Comparison of ENCODE assay signal across 9 cellular contexts in the genomic region with DNA sequence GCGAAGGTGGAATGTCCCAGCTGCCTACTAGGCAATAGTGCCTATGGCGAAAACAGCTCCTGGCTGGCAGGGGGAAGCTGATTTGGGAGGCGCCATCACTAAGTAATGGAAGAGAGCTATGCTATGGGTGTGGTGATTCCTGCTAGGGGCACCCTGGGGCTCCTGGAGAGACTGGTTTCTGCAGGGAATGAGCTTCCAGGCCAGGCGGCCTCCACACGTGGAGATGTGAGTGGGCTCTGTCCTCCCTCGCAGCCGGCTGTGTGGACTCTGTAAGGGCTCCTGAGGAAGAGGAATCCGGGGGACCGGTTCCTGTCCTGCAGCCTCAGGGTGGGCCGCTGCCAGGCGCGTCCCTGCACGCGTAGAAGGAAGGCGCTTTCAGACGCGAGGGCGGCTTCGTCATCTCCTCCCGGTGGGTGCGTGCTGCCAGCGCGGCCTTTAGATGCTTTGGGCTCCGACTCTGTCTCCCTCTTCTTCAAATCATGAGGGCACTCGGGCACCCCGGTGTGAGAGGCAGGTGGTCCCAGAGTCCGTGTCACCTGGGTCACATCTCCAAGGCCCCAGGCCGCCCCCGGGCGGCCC. TPM values are rescaled to one million over a fixed set of nuclear protein-coding genes. Genes with fewer than 3 reads are reported as not detected.
DNase-seq lines count a peak whose midpoint lies in the region; ATAC-seq, FAIRE-seq and TF ChIP-seq lines count a peak whose summit lies in the region.
"Had no signal": no experiment of that assay in that cellular context is flagged by ENCODE, and none has a peak within 500 bp of the region (broad histone marks: within the 10 kb centered on the region; RNA-seq: fewer than 3 reads in every experiment).

No MANE protein-coding gene starts in this region.

- no peak overlapping the region for H2BK120ac ChIP-seq in H1 (replicated peaks; ENCODE audit: low read depth, low read length)

- no peak overlapping the region for H3K18ac ChIP-seq in H1 (ENCODE audit: extremely low read depth, low read length)

- H3K27me3 ChIP-seq in H1 (replicated peaks in 1 of 4; ENCODE audit: control insufficient read depth in 3 of 4, extremely low read depth in 1 of 4, insufficient read depth in 3 of 4, low read length in 3 of 4), result peaks cover 0 to 13% (median 10%) of the 10 kb centered on the region in 4 experiments; a peak in 6 of 7 replicates
- peaks cover 0 to 3% of the 10 kb centered on the region in 2 donors for H3K27me3 ChIP-seq in naive thymus-derived CD4-positive, alpha-beta T cell (ENCODE audit: control insufficient read depth in 2 of 2, insufficient read depth in 2 of 2, low read length in 2 of 2)
- no peaks in the 10 kb centered on the region for H3K27me3 ChIP-seq in upper lobe of right lung

- H3K4me3 ChIP-seq in H1 (ENCODE audit: extremely low read depth in 1 of 4, insufficient read depth in 2 of 4, low read depth in 3 of 4, low read length in 4 of 4) (peak overlapping the region; percentile 33 to 72 (median 65)), upper lobe of right lung (peak overlapping the region; percentile 54)
- peak overlapping the region; percentile 52 for H3K4me3 ChIP-seq in naive thymus-derived CD4-positive, alpha-beta T cell (ENCODE audit: low read length)

- no peak overlapping the region for H3K27ac Mint-ChIP-seq in T-helper 17 cell
- no peak overlapping the region for H3K27ac Mint-ChIP-seq in naive thymus-derived CD4-positive, alpha-beta T cell

- no peak overlapping the region for H4K5ac ChIP-seq in H1 (ENCODE audit: insufficient read length, low read depth, low read length)

- no peak overlapping the region for H2BK20ac ChIP-seq in H1 (ENCODE audit: low read length)

- 24% methylated on average over 23 of the region's 30 CpGs; no CpG with 5 or more reads in 1 of the 2 experiments for WGBS in H1 (ENCODE audit: extremely low coverage in 1 of 2, insufficient coverage in 1 of 2, insufficient read length in 1 of 2, insufficient replicate concordance in 2 of 2, low coverage in 1 of 2, low lambda C conversion rate in 2 of 2, missing lambda C conversion rate in 1 of 2), 2 experiments

- no peaks in the 10 kb centered on the region for H3K4me1 ChIP-seq in H1 (replicated peaks in 1 of 4; ENCODE audit: control insufficient read depth in 3 of 4, insufficient read depth in 4 of 4, low read length in 3 of 4)
- no peaks in the 10 kb centered on the region for H3K4me1 ChIP-seq in naive thymus-derived CD4-positive, alpha-beta T cell (ENCODE audit: control insufficient read depth in 2 of 2, insufficient read depth in 2 of 2, low read length in 2 of 2)
- peaks cover 5% of the 10 kb centered on the region for H3K4me1 ChIP-seq in upper lobe of right lung

- H2BK12ac ChIP-seq in H1 (ENCODE audit: low read depth, low read length), result no peak overlapping the region

- H3K79me2 ChIP-seq in H1 (ENCODE audit: control insufficient read depth in 1 of 2, insufficient read depth in 2 of 2, low read length in 2 of 2), result no peaks in the 10 kb centered on the region

- no peaks in the 10 kb centered on the region for H3K36me3 ChIP-seq in H1 (ENCODE audit: control insufficient read depth in 2 of 4, insufficient read depth in 4 of 4, low read length in 3 of 4)
- H3K36me3 ChIP-seq in naive thymus-derived CD4-positive, alpha-beta T cell (ENCODE audit: control insufficient read depth in 2 of 3, insufficient read depth in 3 of 3, low read length in 3 of 3), result no peaks in the 10 kb centered on the region
- H3K36me3 ChIP-seq in upper lobe of right lung, result no peaks in the 10 kb centered on the region

- DNase-seq in T-helper 17 cell (no peak), H1 (ENCODE audit: low read depth in 1 of 2, low spot score in 2 of 2) (peak in 1 of 2 experiments; percentile 74), upper lobe of right lung (no peak), midbrain (lab: John Stamatoyannopoulos, UW) (no peak), DMS79 treated with DMSO at 0.1 percent for 48 hours (lab: John Stamatoyannopoulos, UW) (no peak)
- DNase-seq in naive thymus-derived CD4-positive, alpha-beta T cell, result peak in 2 of 9 donors; percentile 13 to 31

- TF ChIP-seq POLR2A in H1 (IDR thresholded peaks at IDR 0.05; ENCODE audit: control extremely low read depth in 1 of 2, low read depth in 2 of 2, low read length in 2 of 2), result no peak

- H3K9me3 ChIP-seq in T-helper 17 cell (ENCODE audit: control insufficient read depth, low read length, poor library complexity, severe bottlenecking), result no peaks in the 10 kb centered on the region
- H3K9me3 ChIP-seq in H1 (ENCODE audit: insufficient read depth in 2 of 2, low read depth in 1 of 2, low read length in 1 of 2), result no peaks in the 10 kb centered on the region
- no peaks in the 10 kb centered on the region for H3K9me3 ChIP-seq in naive thymus-derived CD4-positive, alpha-beta T cell (ENCODE audit: control insufficient read depth in 2 of 3, low read length in 3 of 3)
- no peaks in the 10 kb centered on the region for H3K9me3 ChIP-seq in upper lobe of right lung

- peaks cover 6% of the 10 kb centered on the region for H3K4me1 Mint-ChIP-seq in T-helper 17 cell
- H3K4me1 Mint-ChIP-seq in naive thymus-derived CD4-positive, alpha-beta T cell, result peaks cover 0 to 19% (median 0%) of the 10 kb centered on the region in 7 donors

- no peak overlapping the region for H3K27ac ChIP-seq in H1 (ENCODE audit: low read depth, low read length)
- H3K27ac ChIP-seq in naive thymus-derived CD4-positive, alpha-beta T cell (ENCODE audit: low read depth, low read length), result no peak overlapping the region
- H3K27ac ChIP-seq in upper lobe of right lung, result no peak overlapping the region

- no peaks in the 10 kb centered on the region for H3K9me3 Mint-ChIP-seq in naive thymus-derived CD4-positive, alpha-beta T cell

- H2AK5ac ChIP-seq in H1 (ENCODE audit: low read depth, low read length), result no peak overlapping the region

- peaks cover 3% of the 10 kb centered on the region; the same call in 1 of the 2 replicates for H3K23me2 ChIP-seq in H1 (ENCODE audit: low read depth, low read length)

- POLR2A ChIA-PET in H1 (lab: Charles Lee; ENCODE audit: partially characterized antibody), result interaction anchor here (0.6 kb wide), 1 partner anchor 149 kb away, joined by 3 read pairs; no protein-coding TSS in a partner anchor
- POLR2A ChIA-PET in naive thymus-derived CD4-positive, alpha-beta T cell (lab: Charles Lee), result no interaction called here

- H3K56ac ChIP-seq in H1 (replicated peaks; ENCODE audit: insufficient read length, low read depth, low read length), result no peak overlapping the region

- H3K14ac ChIP-seq in H1 (ENCODE audit: insufficient read length), result no peak overlapping the region

- no peak overlapping the region for H3K4ac ChIP-seq in H1 (replicated peaks; ENCODE audit: insufficient read length, low read depth, low read length)

- 0 out of 2 replicates have a peak overlapping the region, but pooled peaks have one; percentile 21 for H2BK15ac ChIP-seq in H1 (ENCODE audit: low read length)

- H2BK5ac ChIP-seq in H1 (ENCODE audit: low read depth, low read length), result no peak overlapping the region

- H3K27me3 Mint-ChIP-seq in T-helper 17 cell, result peaks cover 32% of the 10 kb centered on the region
- peaks cover 10 to 21% (median 14%) of the 10 kb centered on the region in 5 donors for H3K27me3 Mint-ChIP-seq in naive thymus-derived CD4-positive, alpha-beta T cell

- H3K79me1 ChIP-seq in H1 (ENCODE audit: low read depth, low read length), result no peaks in the 10 kb centered on the region

- no peak overlapping the region; a peak in 2 of 7 replicates for H3K9ac ChIP-seq in H1 (replicated peaks in 1 of 4; ENCODE audit: extremely low read depth in 1 of 4, low read depth in 3 of 4, low read length in 3 of 4)

- intact Hi-C loops in naive thymus-derived CD4-positive, alpha-beta T cell (cut with micrococcal nuclease), result loop anchor here (2.0 to 5.0 kb wide), 3 partner anchors 56 to 1477 kb away; partner anchors contain the start of genes IMPA2 (in 2 of the 2) and CHMP1B (in 1 of the 2)
- intact Hi-C loops in upper lobe of right lung (cut with DNase I), result no loop called here

- TF ChIP-seq RAD21 in H1 (IDR thresholded peaks at IDR 0.05 in 1 of 2, conservative IDR thresholded peaks at IDR 0.05 in 1 of 2; ENCODE audit: low read depth in 2 of 2, low read length in 2 of 2), result no peak

- H2AFZ ChIP-seq in H1 (ENCODE audit: low read length), result peak overlapping the region; percentile 64; the same call in 1 of the 2 replicates

- H4K8ac ChIP-seq in H1 (ENCODE audit: extremely low read depth, insufficient read depth, low read length), result peak overlapping the region; percentile 45; the same call in 1 of the 2 replicates

- H3K23ac ChIP-seq in H1 (ENCODE audit: insufficient read length), result no peak overlapping the region

- no peaks in the 10 kb centered on the region for H4K20me1 ChIP-seq in H1 (replicated peaks in 1 of 2; ENCODE audit: control insufficient read depth in 1 of 2, insufficient read depth in 2 of 2, low read length in 2 of 2)

- peak overlapping the region; percentile 12 to 92 for H3K4me2 ChIP-seq in H1 (ENCODE audit: insufficient read depth in 1 of 2, low read depth in 2 of 2, low read length in 2 of 2)

- no peak overlapping the region for H4K91ac ChIP-seq in H1 (replicated peaks; ENCODE audit: insufficient read length, low read length)

- H3K4me3 Mint-ChIP-seq in T-helper 17 cell, result peak overlapping the region; percentile 78
- H3K4me3 Mint-ChIP-seq in naive thymus-derived CD4-positive, alpha-beta T cell, result peak overlapping the region; percentile 13 to 76 (median 59)

- TF ChIP-seq EP300 in H1 (IDR thresholded peaks at IDR 0.05; ENCODE audit: borderline replicate concordance in 1 of 2, low read depth in 2 of 2, low read length in 2 of 2), result no peak

- TF ChIP-seq CTCF in H1 (IDR thresholded peaks at IDR 0.05; ENCODE audit: control extremely low read depth in 1 of 3, insufficient read depth in 1 of 3, low read depth in 1 of 3, low read length in 3 of 3), result no peak
- no peak for TF ChIP-seq CTCF in upper lobe of right lung (IDR thresholded peaks at IDR 0.05)

- no peaks in the 10 kb centered on the region for H3K36me3 Mint-ChIP-seq in T-helper 17 cell (ENCODE audit: low read depth)
- peaks cover 0 to 2% (median 0%) of the 10 kb centered on the region in 5 donors for H3K36me3 Mint-ChIP-seq in naive thymus-derived CD4-positive, alpha-beta T cell

- CTCF ChIA-PET in H1 (lab: Charles Lee; ENCODE audit: partially characterized antibody), result interaction anchor here (0.6 to 6.2 kb wide), 32 partner anchors 8 to 619 kb away, joined by 3 to 34 read pairs (median 5); no protein-coding TSS in a partner anchor
- CTCF ChIA-PET in naive thymus-derived CD4-positive, alpha-beta T cell (lab: Charles Lee), result interaction anchor here (0.9 to 9.6 kb wide), 6 partner anchors 12 to 383 kb away, joined by 3 to 47 read pairs (median 4); no protein-coding TSS in a partner anchor

- peak; percentile 4 for ATAC-seq in GM21576 (IDR thresholded peaks at IDR 0.05; ENCODE audit: unreplicated experiment)
- ATAC-seq in T-helper 17 cell, result peak; percentile 22
- ATAC-seq in naive thymus-derived CD4-positive, alpha-beta T cell, result peak; percentile 15
- peak; percentile 1 for ATAC-seq in upper lobe of right lung
- ATAC-seq in HG03520 (IDR thresholded peaks at IDR 0.05; ENCODE audit: unreplicated experiment), result no peak

- no peak for FAIRE-seq in H1 (lab: Jason Lieb, UNC)

RNA-seq across cellular contexts. Expression of gene ANKRD62, which starts 55.5 kb away (rescaled TPM):
- total RNA-seq in T-helper 17 cell, result not detected
- total RNA-seq in H1 (2021; fragmentation: NEBNext Ultra II Directional; extraction: Animal tissue kit (Norgen Biotek cat#: 25700)), result not detected in 2 replicates
- polyA plus RNA-seq in H1 (2011; rRNA removed), result not detected in 2 replicates
- not detected for polyA plus RNA-seq in H1 (2011; cell fraction: cytosol; rRNA removed)
- not detected for polyA plus RNA-seq in H1 (2011; cell fraction: nucleus; rRNA removed)
- not detected in 4 replicates for polyA plus RNA-seq in H1 (2012, experiment 1 of 2)
- polyA plus RNA-seq in H1 (2012, experiment 2 of 2), result not detected
- not detected for polyA plus RNA-seq in H1 (2013, experiment 1 of 2)
- polyA plus RNA-seq in H1 (2013, experiment 2 of 2), result 0.04 TPM
- polyA minus RNA-seq in H1 (2011; rRNA and poly(A)+ RNA removed), result not detected in 2 replicates
- not detected for polyA minus RNA-seq in H1 (2011; cell fraction: cytosol; rRNA and poly(A)+ RNA removed)
- not detected for polyA minus RNA-seq in H1 (2011; cell fraction: nucleus; rRNA and poly(A)+ RNA removed)
- total RNA-seq in naive thymus-derived CD4-positive, alpha-beta T cell, result not detected
- polyA plus RNA-seq in naive thymus-derived CD4-positive, alpha-beta T cell, result not detected
- 0.12 TPM for total RNA-seq in upper lobe of right lung
- total RNA-seq: RPMI7951 had no signal

RNA-seq across cellular contexts. Expression of gene IMPA2, which starts 56.9 kb away (rescaled TPM):
- total RNA-seq in T-helper 17 cell (1 to 10 TPM; 4.3 to 5.8 TPM), upper lobe of right lung (54.6 TPM)
- 135 and 140 TPM in 2 replicates for total RNA-seq in H1 (2021; fragmentation: NEBNext Ultra II Directional; extraction: Animal tissue kit (Norgen Biotek cat#: 25700))
- polyA plus RNA-seq in H1 (2011; rRNA removed), result 102 and 146 TPM in 2 replicates
- 83.6 TPM for polyA plus RNA-seq in H1 (2011; cell fraction: cytosol; rRNA removed)
- polyA plus RNA-seq in H1 (2011; cell fraction: nucleus; rRNA removed), result 162 TPM
- 132 to 157 TPM (median 152 TPM) in 4 replicates for polyA plus RNA-seq in H1 (2012, experiment 1 of 2)
- 207 TPM for polyA plus RNA-seq in H1 (2012, experiment 2 of 2)
- polyA plus RNA-seq in H1 (2013, experiment 1 of 2), result 90.4 TPM
- 90.8 TPM for polyA plus RNA-seq in H1 (2013, experiment 2 of 2)
- polyA minus RNA-seq in H1 (2011; rRNA and poly(A)+ RNA removed), result 46.3 and 73.7 TPM in 2 replicates
- 42.6 TPM for polyA minus RNA-seq in H1 (2011; cell fraction: cytosol; rRNA and poly(A)+ RNA removed)
- 46.7 TPM for polyA minus RNA-seq in H1 (2011; cell fraction: nucleus; rRNA and poly(A)+ RNA removed)
- total RNA-seq in naive thymus-derived CD4-positive, alpha-beta T cell, result 10 to 100 TPM in 2 of 5 experiments, 1 to 10 TPM in 3; 4.9 to 27.8 (median 6.5) TPM
- polyA plus RNA-seq in naive thymus-derived CD4-positive, alpha-beta T cell, result 1 to 10 TPM; 7.8 to 8.9 TPM
